Comparison of ENCODE assay signal across 8 cellular contexts in genomic region chr22:19109198-19110063, GRCh38. TPM values are rescaled to one million over a fixed set of nuclear protein-coding genes. Genes with fewer than 3 reads are reported as not detected.
DNase-seq lines count a peak whose midpoint lies in the region; ATAC-seq and TF ChIP-seq lines count a peak whose summit lies in the region.

No MANE protein-coding gene starts in this region.

- TF ChIP-seq POLR2A in NB4 (IDR thresholded peaks at IDR 0.05; ENCODE audit: extremely low read depth, insufficient read length): no peak

- no peaks in the 10 kb centered on the region for H3K9me3 ChIP-seq in left ventricle myocardium inferior (replicated peaks)

- H3K4me3 ChIP-seq in NB4 (ENCODE audit: low read depth, low read length) (peak overlapping the region; percentile 53), left ventricle myocardium inferior (no peak overlapping the region)

- H3K27ac ChIP-seq in left ventricle myocardium inferior (replicated peaks): peak overlapping the region; percentile 27

- DNase-seq in HFFc6: no peak
- DNase-seq in NB4 (ENCODE audit: low read depth): peak; percentile 95
- peak; percentile 44 for DNase-seq in activated naive CD4-positive, alpha-beta T cell treated with Interleukin-2 at 50 U/mL for 16 hours
- no peak for DNase-seq in left ventricle myocardium inferior
- DNase-seq in stimulated activated CD8-positive, alpha-beta memory T cell treated with anti-CD3 and anti-CD28 coated beads, Interleukin-7, amount 100 ng/mL, for 4 hours (ENCODE audit: low read depth in 2 of 2): peak; percentile 30 to 31
- DNase-seq in NCI-H82 treated with DMSO at 0.1 percent for 48 hours (lab: John Stamatoyannopoulos, UW; ENCODE audit: unreplicated experiment): no peak
- no peak for DNase-seq in GM10266 (ENCODE audit: extremely low spot score)

- no peaks in the 10 kb centered on the region for H3K36me3 ChIP-seq in left ventricle myocardium inferior

- no peak overlapping the region; the same call in 1 of the 2 replicates for H3K4me3 Mint-ChIP-seq in HFFc6

- intact Hi-C loops in left ventricle myocardium inferior (cut with micrococcal nuclease): no loop called here

- H3K4me1 ChIP-seq in left ventricle myocardium inferior: peaks cover 73% of the 10 kb centered on the region

- H3K9me3 Mint-ChIP-seq in HFFc6: no peaks in the 10 kb centered on the region

- no peaks in the 10 kb centered on the region for H3K27me3 ChIP-seq in left ventricle myocardium inferior (ENCODE audit: low read depth)

- H3K36me3 Mint-ChIP-seq in HFFc6 (ENCODE audit: low read depth): no peaks in the 10 kb centered on the region; the same call in 1 of the 2 replicates

- peaks cover 36% of the 10 kb centered on the region for H3K4me1 Mint-ChIP-seq in HFFc6 (ENCODE audit: low read depth)

- peak; percentile 80 for ATAC-seq in GM18498 (IDR thresholded peaks at IDR 0.05; ENCODE audit: unreplicated experiment)

- no peak for TF ChIP-seq CTCF in HFFc6 (IDR thresholded peaks at IDR 0.05)
- TF ChIP-seq CTCF in NB4 (IDR thresholded peaks at IDR 0.05; ENCODE audit: low read depth, low read length): no peak
- TF ChIP-seq CTCF in left ventricle myocardium inferior (IDR thresholded peaks at IDR 0.05; ENCODE audit: borderline replicate concordance): no peak
- no peak for TF ChIP-seq CTCF in GM10266 (IDR thresholded peaks at IDR 0.05; ENCODE audit: control insufficient read depth, insufficient read depth, low read depth, missing control alignments)

- H3K27me3 Mint-ChIP-seq in HFFc6 (ENCODE audit: insufficient read depth): no peaks in the 10 kb centered on the region; the same call in 1 of the 2 replicates

- H3K27ac Mint-ChIP-seq in HFFc6: peak overlapping the region; percentile 19; the same call in 1 of the 2 replicates

RNA-seq across cellular contexts. Expression of gene DGCR2, which starts 12.8 kb away (rescaled TPM):
- 10 to 100 TPM; 46.1 to 57.9 (median 53.7) TPM for total RNA-seq in HFFc6 (2021; fragmentation: NEBNext Ultra II Directional; extraction: Animal tissue kit (Norgen Biotek cat#: 25700))
- 33.0 TPM for total RNA-seq in left ventricle myocardium inferior

RNA-seq across cellular contexts. Expression of gene TSSK2, which starts 21.7 kb away (rescaled TPM):
- total RNA-seq in HFFc6 (2021; fragmentation: NEBNext Ultra II Directional; extraction: Animal tissue kit (Norgen Biotek cat#: 25700)): not detected
- not detected for total RNA-seq in left ventricle myocardium inferior

RNA-seq across cellular contexts. Expression of gene ESS2, which starts 35.0 kb away (rescaled TPM):
- total RNA-seq in HFFc6 (2021; fragmentation: NEBNext Ultra II Directional; extraction: Animal tissue kit (Norgen Biotek cat#: 25700)): 10 to 100 TPM; 16.6 to 19.2 (median 17.6) TPM
- total RNA-seq in left ventricle myocardium inferior: 9.5 TPM

RNA-seq across cellular contexts. Expression of gene GSC2, which starts 40.7 kb away (rescaled TPM):
- not detected for total RNA-seq in HFFc6 (2021; fragmentation: NEBNext Ultra II Directional; extraction: Animal tissue kit (Norgen Biotek cat#: 25700))
- not detected for total RNA-seq in left ventricle myocardium inferior

Comparison
In these comparisons a context has a peak if more than half of its experiments do, and no peak if none do; other contexts are left out.
1. DNase-seq: peak in NB4 (single experiment), activated naive CD4-positive, alpha-beta T cell treated with Interleukin-2 at 50 U/mL for 16 hours (single experiment) and stimulated activated CD8-positive, alpha-beta memory T cell treated with anti-CD3 and anti-CD28 coated beads, Interleukin-7, amount 100 ng/mL, for 4 hours (2 of 2); none in HFFc6 (single experiment), left ventricle myocardium inferior (single experiment), NCI-H82 treated with DMSO at 0.1 percent for 48 hours (single experiment) and GM10266 (single experiment).